16 cellular contexts compared by ENCODE assay signal in genomic region chr2:239935789-239936758, GRCh38.
DNase-seq lines count a peak whose midpoint lies in the region; ATAC-seq and TF ChIP-seq lines count a peak whose summit lies in the region.
"Had no signal": no experiment of that assay in that cellular context is flagged by ENCODE, and none has a peak within 500 bp of the region (broad histone marks: within the 10 kb centered on the region; RNA-seq: fewer than 3 reads in every experiment).

No MANE protein-coding gene starts in this region.

- 0 out of 2 replicates have a peak overlapping the region, but pooled peaks have one; percentile 9 for H3K27ac ChIP-seq in BLaER1
- H3K27ac ChIP-seq: hepatocyte had no signal

- TF ChIP-seq CTCF in epithelial cell of esophagus (IDR thresholded peaks at IDR 0.05; ENCODE audit: insufficient read depth, low read depth, low read length, missing control alignments), result no peak

- no peaks in the 10 kb centered on the region for H3K27me3 ChIP-seq in BLaER1
- H3K27me3 ChIP-seq: hepatocyte had no signal

- H3K9ac ChIP-seq in BLaER1, result no peak overlapping the region

- peaks cover 50% of the 10 kb centered on the region for H3K4me1 ChIP-seq in BLaER1

- DNase-seq in ELR (ENCODE audit: low read depth) (peak; percentile 8), epithelial cell of esophagus (ENCODE audit: low read depth) (peak; percentile 28), posterior vena cava (ENCODE audit: low spot score) (peak; percentile 66), NCI-H345 treated with DMSO at 0.1 percent for 48 hours (lab: John Stamatoyannopoulos, UW; ENCODE audit: unreplicated experiment) (no peak), NAMALWA (ENCODE audit: low spot score) (no peak)
- DNase-seq: activated CD4-positive, alpha-beta T cell treated with anti-CD3 and anti-CD28 coated beads for 1 hour; caudate nucleus; effector CD8-positive, alpha-beta T cell; NCI-H1092; NCI-H2107; NCI-H526; OCI-M1; stimulated activated CD4-positive, alpha-beta T cell treated with anti-CD3 and anti-CD28 coated beads, Interleukin-2, amount 100 ng/mL, for 24 hours had no signal

- H3K36me3 ChIP-seq in BLaER1, result peaks cover 12% of the 10 kb centered on the region

- no peak for ATAC-seq in HG03457 (IDR thresholded peaks at IDR 0.05; ENCODE audit: unreplicated experiment)

- intact Hi-C loops in posterior vena cava (cut with DNase I), result no loop called here

- H3K9me3 ChIP-seq in BLaER1, result peaks cover 16% of the 10 kb centered on the region

- H3K4me3 ChIP-seq in BLaER1 (no peak overlapping the region), epithelial cell of esophagus (ENCODE audit: low read length) (no peak overlapping the region)
- H3K4me3 ChIP-seq: hepatocyte had no signal

- H3K4me2 ChIP-seq in BLaER1, result no peak overlapping the region
- H3K4me2 ChIP-seq: hepatocyte had no signal

- H4K20me1 ChIP-seq in BLaER1, result no peaks in the 10 kb centered on the region

Comparison
In these comparisons a context has a peak if more than half of its experiments do, and no peak if none do; other contexts are left out.
1. DNase-seq: peak in ELR (single experiment), epithelial cell of esophagus (single experiment) and posterior vena cava (single experiment); none in NCI-H345 treated with DMSO at 0.1 percent for 48 hours (single experiment) and NAMALWA (single experiment).